In genomic region chr5:154610321-154611154, GRCh38 we compare ENCODE assay signal across 9 cellular contexts.
A peak's percentile ranks its signal among the peaks of the same experiment; 100 is the strongest.
DNase-seq lines count a peak whose midpoint lies in the region; TF ChIP-seq lines count a peak whose summit lies in the region.
"Had no signal": no experiment of that assay in that cellular context is flagged by ENCODE, and none has a peak within 500 bp of the region (broad histone marks: within the 10 kb centered on the region; RNA-seq: fewer than 3 reads in every experiment).

No MANE protein-coding gene starts in this region.

- H3K4me1 ChIP-seq in OCI-LY3 (ENCODE audit: low read length), result peaks cover 9% of the 10 kb centered on the region; the same call in 1 of the 2 replicates
- H3K4me1 ChIP-seq in subcutaneous abdominal adipose tissue (ENCODE audit: control insufficient read depth in 5 of 5, insufficient read depth in 5 of 5, low read length in 5 of 5), result peaks cover 0 to 15% (median 13%) of the 10 kb centered on the region in 5 donors

- peak overlapping the region; percentile 74 for H3K4me3 Mint-ChIP-seq in nephron progenitor cell

- H3K36me3 ChIP-seq in OCI-LY3 (replicated peaks; ENCODE audit: low read depth, low read length), result no peaks in the 10 kb centered on the region
- H3K36me3 ChIP-seq in subcutaneous abdominal adipose tissue (ENCODE audit: control insufficient read depth in 5 of 5, insufficient read depth in 5 of 5, low read length in 5 of 5), result no peaks in the 10 kb centered on the region
- H3K36me3 ChIP-seq: neutrophil had no signal

- H2AFZ ChIP-seq in OCI-LY3 (ENCODE audit: low read depth, low read length), result peak overlapping the region; percentile 97

- H3K9me3 Mint-ChIP-seq in nephron progenitor cell, result no peaks in the 10 kb centered on the region

- DNase-seq in DMS114 treated with DMSO at 0.1 percent for 48 hours (lab: John Stamatoyannopoulos, UW; ENCODE audit: unreplicated experiment), result peak; percentile 85
- DNase-seq in GM20000 (ENCODE audit: low spot score), result peak; percentile 89
- DNase-seq in HPDE6-E6E7 (ENCODE audit: extremely low spot score), result peak; percentile 83
- DNase-seq in activated T-helper 1 cell treated with Interleukin-2 at 50 U/mL for 16 hours (ENCODE audit: low read depth), result peak; percentile 3
- DNase-seq in fibroblast of villous mesenchyme (ENCODE audit: low read depth), result peak; percentile 71
- DNase-seq in nephron progenitor cell, result peak; percentile 85

- H3K79me2 ChIP-seq in OCI-LY3 (ENCODE audit: low read length), result no peaks in the 10 kb centered on the region

- H3K27me3 Mint-ChIP-seq in nephron progenitor cell (ENCODE audit: low read depth, poor library complexity), result peaks cover 91% of the 10 kb centered on the region

- H3K27me3 ChIP-seq in OCI-LY3 (ENCODE audit: low read depth, low read length) (peaks cover 25% of the 10 kb centered on the region), subcutaneous abdominal adipose tissue (ENCODE audit: control insufficient read depth in 5 of 5, insufficient read depth in 4 of 5, low read length in 5 of 5) (peaks cover 7 to 29% (median 14%) of the 10 kb centered on the region in 5 donors)

- TF ChIP-seq CTCF in GM20000 (IDR thresholded peaks at IDR 0.05; ENCODE audit: extremely low read depth, missing control alignments) (peak; percentile 97), OCI-LY3 (IDR thresholded peaks at IDR 0.05; ENCODE audit: low read depth, low read length) (peak; percentile 74), fibroblast of villous mesenchyme (IDR thresholded peaks at IDR 0.05; ENCODE audit: insufficient read depth, low read depth, low read length) (peak; percentile 97), nephron progenitor cell (IDR thresholded peaks at IDR 0.05) (peak; percentile 90)

- peak overlapping the region; percentile 100 for H3K4me2 ChIP-seq in OCI-LY3 (ENCODE audit: low read length)

- H4K20me1 ChIP-seq in OCI-LY3 (ENCODE audit: insufficient read depth, low read length), result no peaks in the 10 kb centered on the region

- peaks cover 22% of the 10 kb centered on the region for H3K4me1 Mint-ChIP-seq in nephron progenitor cell

- H3K9me3 ChIP-seq in OCI-LY3 (ENCODE audit: insufficient read depth, low read length), result no peaks in the 10 kb centered on the region
- no peaks in the 10 kb centered on the region for H3K9me3 ChIP-seq in subcutaneous abdominal adipose tissue (ENCODE audit: control insufficient read depth in 5 of 5, low read length in 5 of 5)
- H3K9me3 ChIP-seq: neutrophil had no signal

- H3K27ac ChIP-seq in OCI-LY3 (ENCODE audit: low read length), result no peak overlapping the region
- H3K27ac ChIP-seq in subcutaneous abdominal adipose tissue (ENCODE audit: low read depth, low read length), result no peak overlapping the region
- H3K27ac ChIP-seq: neutrophil had no signal

- H3K4me3 ChIP-seq in OCI-LY3 (ENCODE audit: low read length) (peak overlapping the region; percentile 83), fibroblast of villous mesenchyme (ENCODE audit: low read depth, low read length) (peak overlapping the region; percentile 37), subcutaneous abdominal adipose tissue (ENCODE audit: low read depth in 1 of 5, low read length in 5 of 5) (peak overlapping the region in 4 of 5 donors; percentile 45 to 66 (median 54))

- no peaks in the 10 kb centered on the region for H3K36me3 Mint-ChIP-seq in nephron progenitor cell (ENCODE audit: low read depth)

- H3K27ac Mint-ChIP-seq in nephron progenitor cell, result no peak overlapping the region

- peak overlapping the region; percentile 59 for H3K9ac ChIP-seq in OCI-LY3 (ENCODE audit: low read length)
- peak overlapping the region in 1 of 5 donors; percentile 63 for H3K9ac ChIP-seq in subcutaneous abdominal adipose tissue (ENCODE audit: low read length in 5 of 5)

Comparison
In these comparisons a context has a peak if more than half of its experiments do, and no peak if none do; other contexts are left out.
1. DNase-seq: peak in every context shown above with its lines; median percentile 89 in GM20000; 85 in DMS114 treated with DMSO at 0.1 percent for 48 hours; 85 in nephron progenitor cell; 83 in HPDE6-E6E7; 71 in fibroblast of villous mesenchyme; 3 in activated T-helper 1 cell treated with Interleukin-2 at 50 U/mL for 16 hours.